Comparison of ENCODE assay signal across 1 cellular context in genomic region chr17:78121801-78122220, GRCh38.
TF ChIP-seq lines count a peak whose summit lies in the region.

No MANE protein-coding gene starts in this region.

TF ChIP-seq in K562, 482 proteins besides CTCF, POLR2A, EP300 and RAD21:
- TF ChIP-seq HMG20A (CRISPR knock-in tag; conservative IDR thresholded peaks at IDR 0.05) (no peak), BCOR (IDR thresholded peaks at IDR 0.05) (no peak), ZNF354B (CRISPR knock-in tag; IDR thresholded peaks at IDR 0.05) (no peak), ZNF124 (CRISPR knock-in tag; IDR thresholded peaks at IDR 0.05) (no peak), IRF2 (CRISPR knock-in tag; IDR thresholded peaks at IDR 0.05) (no peak), ZNF764 (CRISPR knock-in tag; IDR thresholded peaks at IDR 0.05; ENCODE audit: low read depth) (no peak), SMAD4 (CRISPR knock-in tag; conservative IDR thresholded peaks at IDR 0.05) (no peak), RBFOX2 (IDR thresholded peaks at IDR 0.05; ENCODE audit: low read depth, low read length) (peak; percentile 66), ZNF507 (tag; conservative IDR thresholded peaks at IDR 0.05) (no peak), POLR2G (IDR thresholded peaks at IDR 0.05; ENCODE audit: low read depth, low read length) (peak; percentile 33), ZNF561 (CRISPR knock-in tag; conservative IDR thresholded peaks at IDR 0.05) (no peak), ZNF133 (CRISPR knock-in tag; IDR thresholded peaks at IDR 0.05) (no peak), SAP30 (IDR thresholded peaks at IDR 0.05; ENCODE audit: borderline replicate concordance, insufficient read depth, low read depth, low read length, poor library complexity, severe bottlenecking) (no peak)
